ENCODE assay signal across 28 cellular contexts in genomic region chr6:123550052-123550617, GRCh38.
"Had no signal": no experiment of that assay in that cellular context is flagged by ENCODE, and none has a peak within 500 bp of the region (broad histone marks: within the 10 kb centered on the region; RNA-seq: fewer than 3 reads in every experiment).

No MANE protein-coding gene starts in this region.

- H3K27ac ChIP-seq: breast epithelium, colonic mucosa, dorsolateral prefrontal cortex, left lung, vagina had no signal

- H3K36me3 ChIP-seq: breast epithelium, colonic mucosa, left lung, vagina had no signal

- DNase-seq: activated B cell treated with CpG ODN at 0.5 μM for 24 hours; activated CD4-positive, alpha-beta T cell treated with anti-CD3 and anti-CD28 coated beads for 36 hours; activated CD4-positive, alpha-beta T cell treated with anti-CD3 and anti-CD28 coated beads, Interleukin-2, amount 50 U/mL, for 4 hours; activated CD8-positive, alpha-beta memory T cell treated with anti-CD3 and anti-CD28 coated beads for 24 hours; activated CD8-positive, alpha-beta memory T cell treated with anti-CD3 and anti-CD28 coated beads, Interleukin-2, amount 50 U/mL, for 48 hours; activated naive CD4-positive, alpha-beta T cell treated with anti-CD3 and anti-CD28 coated beads for 36 hours; activated naive CD8-positive, alpha-beta T cell treated with anti-CD3 and anti-CD28 coated beads, Interleukin-2, amount 10 ng/mL, durations not matched to agents 7 days and 5 days; activated T-cell treated with anti-CD3 and anti-CD28 coated beads, Interleukin-2, amount 50 U/mL, for 48 hours; amniotic stem cell; colonic mucosa; dorsolateral prefrontal cortex; effector memory CD8-positive, alpha-beta T cell; hippocampal formation; kidney glomerular epithelial cell; left lung; mammary epithelial cell; midbrain; natural killer cell; small intestine; stimulated activated CD4-positive, alpha-beta T cell treated with anti-CD3 and anti-CD28 coated beads, Interleukin-2, amount 100 ng/mL, for 24 hours; stimulated activated naive B cell treated with anti-CD40 and anti-IgM and Interleukin-4, amounts not matched to agents 10 μg/mL and 1 μg/mL and 100 μg/mL, for 72 hours; trophoblast cell had no signal

- H3K9me3 Mint-ChIP-seq: activated naive CD4-positive, alpha-beta T cell treated with anti-CD3 and anti-CD28 coated beads for 36 hours; activated naive CD8-positive, alpha-beta T cell treated with anti-CD3 and anti-CD28 coated beads, Interleukin-2, amount 10 ng/mL, durations not matched to agents 7 days and 5 days; T-helper 2 cell treated with Interferon-gamma antibody and Interleukin-4, amounts not matched to agents 5 μg/mL and 100 μg/mL, for 36 hours had no signal

- ATAC-seq: activated CD4-positive, alpha-beta T cell treated with anti-CD3 and anti-CD28 coated beads for 36 hours; effector memory CD8-positive, alpha-beta T cell; esophagus mucosa; left lung; natural killer cell; sciatic nerve; stimulated activated naive B cell treated with anti-CD40 and anti-IgM and Interleukin-4, amounts not matched to agents 10 μg/mL and 1 μg/mL and 100 μg/mL, for 72 hours had no signal

- H3K9me3 ChIP-seq: breast epithelium, colonic mucosa, vagina had no signal

- H3K27me3 ChIP-seq: breast epithelium, colonic mucosa, dorsolateral prefrontal cortex, left lung, vagina had no signal

- H3K27me3 Mint-ChIP-seq: activated B cell treated with CpG ODN at 0.5 μM for 24 hours; activated CD4-positive, alpha-beta T cell treated with anti-CD3 and anti-CD28 coated beads for 36 hours; activated naive CD8-positive, alpha-beta T cell treated with anti-CD3 and anti-CD28 coated beads, Interleukin-2, amount 10 ng/mL, durations not matched to agents 7 days and 5 days; central memory CD8-positive, alpha-beta T cell; effector memory CD8-positive, alpha-beta T cell; stimulated activated naive B cell treated with anti-CD40 and anti-IgM and Interleukin-4, amounts not matched to agents 10 μg/mL and 1 μg/mL and 100 μg/mL, for 72 hours had no signal

- H3K4me3 ChIP-seq: breast epithelium, colonic mucosa, dorsolateral prefrontal cortex, left lung, vagina had no signal

- H3K4me1 ChIP-seq: breast epithelium, colonic mucosa, left lung, vagina had no signal

- H3K36me3 Mint-ChIP-seq: activated naive CD8-positive, alpha-beta T cell treated with anti-CD3 and anti-CD28 coated beads, Interleukin-2, amount 10 ng/mL, durations not matched to agents 7 days and 5 days; natural killer cell; stimulated activated naive B cell treated with anti-CD40 and anti-IgM and Interleukin-4, amounts not matched to agents 10 μg/mL and 1 μg/mL and 100 μg/mL, for 72 hours had no signal

- H3K4me3 Mint-ChIP-seq: activated B cell treated with CpG ODN at 0.5 μM for 24 hours; activated CD4-positive, alpha-beta T cell treated with anti-CD3 and anti-CD28 coated beads for 36 hours; activated naive CD4-positive, alpha-beta T cell treated with anti-CD3 and anti-CD28 coated beads for 36 hours; activated naive CD8-positive, alpha-beta T cell treated with anti-CD3 and anti-CD28 coated beads, Interleukin-2, amount 10 ng/mL, durations not matched to agents 7 days and 5 days; central memory CD8-positive, alpha-beta T cell; effector memory CD8-positive, alpha-beta T cell; natural killer cell; stimulated activated naive B cell treated with anti-CD40 and anti-IgM and Interleukin-4, amounts not matched to agents 10 μg/mL and 1 μg/mL and 100 μg/mL, for 72 hours; T-helper 2 cell treated with Interferon-gamma antibody and Interleukin-4, amounts not matched to agents 5 μg/mL and 100 μg/mL, for 36 hours had no signal

- H3K4me1 Mint-ChIP-seq: activated B cell treated with CpG ODN at 0.5 μM for 24 hours; activated CD4-positive, alpha-beta T cell treated with anti-CD3 and anti-CD28 coated beads for 36 hours; activated naive CD8-positive, alpha-beta T cell treated with anti-CD3 and anti-CD28 coated beads, Interleukin-2, amount 10 ng/mL, durations not matched to agents 7 days and 5 days; central memory CD8-positive, alpha-beta T cell; natural killer cell; stimulated activated naive B cell treated with anti-CD40 and anti-IgM and Interleukin-4, amounts not matched to agents 10 μg/mL and 1 μg/mL and 100 μg/mL, for 72 hours had no signal
